8 cellular contexts compared by ENCODE assay signal in the genomic region with DNA sequence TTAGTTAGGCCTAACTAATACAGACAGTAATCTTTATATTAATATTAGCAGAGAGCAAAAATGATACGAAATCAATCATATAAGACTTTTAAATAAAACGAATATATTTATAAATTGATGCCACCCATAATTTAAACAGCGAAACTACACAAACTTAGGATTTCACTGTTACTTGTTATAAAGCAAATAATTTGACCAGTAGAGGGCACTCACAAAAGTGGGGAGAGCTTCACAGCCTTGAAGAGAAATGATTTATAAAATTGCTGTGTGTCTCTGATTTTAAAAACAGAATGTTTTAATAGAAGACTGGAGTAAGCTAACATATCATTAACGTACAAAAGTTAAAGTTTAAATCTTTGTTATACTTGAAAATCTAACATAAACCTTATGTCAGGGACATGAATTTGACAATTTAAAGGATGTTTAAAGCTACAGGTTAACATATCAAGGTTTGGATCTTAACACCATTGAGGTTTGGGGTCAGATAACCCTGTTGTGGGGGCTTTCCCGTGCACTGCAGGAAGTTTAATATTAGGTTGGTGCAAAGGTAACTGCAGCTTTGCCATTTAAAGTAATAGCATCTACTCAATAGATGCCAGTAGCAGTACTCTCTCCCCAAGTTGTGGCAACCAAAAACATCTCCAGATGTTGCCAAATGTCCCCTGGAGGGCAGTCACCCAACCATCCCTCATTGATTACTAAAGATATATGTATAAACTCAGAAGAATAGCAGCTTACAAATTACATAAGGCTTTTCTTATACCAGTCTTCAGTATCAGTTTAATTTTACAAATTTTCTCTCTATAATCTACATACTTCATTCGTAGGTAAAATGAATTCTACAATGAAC. TPM values are rescaled to one million over a fixed set of nuclear protein-coding genes. Genes with fewer than 3 reads are reported as not detected.
DNase-seq lines count a peak whose midpoint lies in the region; ATAC-seq and TF ChIP-seq lines count a peak whose summit lies in the region.

No MANE protein-coding gene starts in this region.

- peaks cover 57% of the 10 kb centered on the region for H3K36me3 ChIP-seq in OCI-LY1 (ENCODE audit: insufficient read depth, low read length)
- H3K36me3 ChIP-seq in colonic mucosa, result no peaks in the 10 kb centered on the region
- H3K36me3 ChIP-seq in neuronal stem cell (replicated peaks in 1 of 2; ENCODE audit: control insufficient read depth in 2 of 2, insufficient read depth in 2 of 2, low read length in 2 of 2), result peaks cover 2 to 42% of the 10 kb centered on the region in 2 donors

- H3K79me2 ChIP-seq in OCI-LY1 (ENCODE audit: insufficient read depth, low read length), result peaks cover 25% of the 10 kb centered on the region; the same call in 1 of the 2 replicates

- H3K9ac ChIP-seq in OCI-LY1 (ENCODE audit: low read length), result no peak overlapping the region
- no peak overlapping the region for H3K9ac ChIP-seq in colonic mucosa (ENCODE audit: low read depth in 2 of 2, low read length in 2 of 2)
- H3K9ac ChIP-seq in neuronal stem cell (ENCODE audit: low read depth, low read length, poor library complexity), result no peak overlapping the region

- DNase-seq in activated T-cell treated with anti-CD3 and anti-CD28 coated beads, Interleukin-2, amount 50 U/mL, for 4 hours, result no peak
- DNase-seq in activated T-cell treated with anti-CD3 and anti-CD28 coated beads, Interleukin-2, amount 50 U/mL, for 48 hours, result no peak
- peak; percentile 47 for DNase-seq in HFFc6
- DNase-seq in colonic mucosa, result no peak
- peak; percentile 46 for DNase-seq in midbrain (lab: John Stamatoyannopoulos, UW)
- no peak for DNase-seq in neuronal stem cell (ENCODE audit: low spot score)
- no peak for DNase-seq in cerebellar nuclear complex (lab: John Stamatoyannopoulos, UW)

- peak; percentile 52 to 63 for ATAC-seq in activated T-cell treated with anti-CD3 and anti-CD28 coated beads, Interleukin-2, amount 50 U/mL, for 4 hours

- H2BK15ac ChIP-seq in neuronal stem cell (ENCODE audit: low read length), result no peak overlapping the region

- H3K9me3 Mint-ChIP-seq in activated T-cell treated with anti-CD3 and anti-CD28 coated beads, Interleukin-2, amount 50 U/mL, for 4 hours, result no peaks in the 10 kb centered on the region
- H3K9me3 Mint-ChIP-seq in HFFc6, result no peaks in the 10 kb centered on the region

- H3K4me1 ChIP-seq in OCI-LY1 (ENCODE audit: insufficient read depth, low read length, severe bottlenecking) (peaks cover 8% of the 10 kb centered on the region), colonic mucosa (no peaks in the 10 kb centered on the region), neuronal stem cell (ENCODE audit: control insufficient read depth in 2 of 2, insufficient read depth in 1 of 2, low read depth in 1 of 2, low read length in 2 of 2) (no peaks in the 10 kb centered on the region)

- no CpG with 5 or more reads among the region's 6 CpGs for WGBS in neuronal stem cell (ENCODE audit: extremely low coverage in 2 of 2, insufficient read length in 2 of 2, insufficient replicate concordance in 1 of 2), 2 donors

- H3K36me3 Mint-ChIP-seq in activated T-cell treated with anti-CD3 and anti-CD28 coated beads, Interleukin-2, amount 50 U/mL, for 4 hours (ENCODE audit: insufficient read depth), result peaks cover 38% of the 10 kb centered on the region
- peaks cover 9% of the 10 kb centered on the region for H3K36me3 Mint-ChIP-seq in HFFc6 (ENCODE audit: low read depth)

- H2AK5ac ChIP-seq in neuronal stem cell (ENCODE audit: low read depth, low read length), result no peak overlapping the region

- no peaks in the 10 kb centered on the region for H3K79me1 ChIP-seq in neuronal stem cell (ENCODE audit: low read depth, low read length)

- 0 out of 2 replicates have a peak overlapping the region, but pooled peaks have one; percentile 9 for H3K27ac Mint-ChIP-seq in HFFc6

- H2BK120ac ChIP-seq in neuronal stem cell (ENCODE audit: low read depth, low read length), result no peak overlapping the region

- no peak overlapping the region for H2BK5ac ChIP-seq in neuronal stem cell (ENCODE audit: low read length)

- H2AFZ ChIP-seq in OCI-LY1 (ENCODE audit: low read length) (no peak overlapping the region), neuronal stem cell (ENCODE audit: low read length) (no peak overlapping the region)

- no peaks in the 10 kb centered on the region; the same call in 1 of the 2 replicates for H4K20me1 ChIP-seq in OCI-LY1 (ENCODE audit: insufficient read depth, low read length)

- peak overlapping the region; percentile 13; the same call in 1 of the 2 replicates for H3K4me2 ChIP-seq in OCI-LY1 (ENCODE audit: low read length)
- H3K4me2 ChIP-seq in neuronal stem cell (ENCODE audit: insufficient read depth, low read length, poor library complexity, severe bottlenecking), result no peak overlapping the region

- H3K4me1 Mint-ChIP-seq in activated T-cell treated with anti-CD3 and anti-CD28 coated beads, Interleukin-2, amount 50 U/mL, for 4 hours (ENCODE audit: low read depth), result peaks cover 30% of the 10 kb centered on the region
- H3K4me1 Mint-ChIP-seq in HFFc6 (ENCODE audit: low read depth), result peaks cover 38% of the 10 kb centered on the region

- TF ChIP-seq CTCF in HFFc6 (IDR thresholded peaks at IDR 0.05) (peak; percentile 89), OCI-LY1 (IDR thresholded peaks at IDR 0.05; ENCODE audit: low read length) (peak; percentile 72), colonic mucosa (IDR thresholded peaks at IDR 0.05) (peak; percentile 51)

- no peak overlapping the region for H2BK12ac ChIP-seq in neuronal stem cell (ENCODE audit: low read length)

- H3K23ac ChIP-seq in neuronal stem cell (ENCODE audit: low read depth, low read length, poor library complexity), result no peak overlapping the region

- H3K4ac ChIP-seq in neuronal stem cell (ENCODE audit: low read length), result no peak overlapping the region

- no peak overlapping the region for H3K18ac ChIP-seq in neuronal stem cell (ENCODE audit: low read length)

- no peak overlapping the region for H3K4me3 ChIP-seq in OCI-LY1 (ENCODE audit: low read depth, low read length, poor library complexity, severe bottlenecking)
- H3K4me3 ChIP-seq in colonic mucosa, result no peak overlapping the region
- H3K4me3 ChIP-seq in neuronal stem cell (ENCODE audit: low read length in 2 of 2), result no peak overlapping the region

- 0 out of 2 replicates have a peak, but pooled peaks cover 7% of the 10 kb centered on the region for H3F3A ChIP-seq in OCI-LY1 (ENCODE audit: insufficient read depth, low read length)

- H3K14ac ChIP-seq in neuronal stem cell (ENCODE audit: low read length), result no peak overlapping the region

- H3K4me3 Mint-ChIP-seq in activated T-cell treated with anti-CD3 and anti-CD28 coated beads, Interleukin-2, amount 50 U/mL, for 4 hours, result no peak overlapping the region
- no peak overlapping the region for H3K4me3 Mint-ChIP-seq in HFFc6

- H4K91ac ChIP-seq in neuronal stem cell (ENCODE audit: low read depth, low read length, poor library complexity), result no peak overlapping the region

- no peaks in the 10 kb centered on the region for H3K9me3 ChIP-seq in OCI-LY1 (ENCODE audit: low read length)
- H3K9me3 ChIP-seq in colonic mucosa, result no peaks in the 10 kb centered on the region
- H3K9me3 ChIP-seq in neuronal stem cell (replicated peaks in 1 of 2; ENCODE audit: control insufficient read depth in 2 of 2, insufficient read depth in 1 of 2, low read depth in 1 of 2, low read length in 2 of 2), result no peaks in the 10 kb centered on the region

- H3K27me3 ChIP-seq in OCI-LY1 (ENCODE audit: insufficient read depth, low read length) (no peaks in the 10 kb centered on the region), colonic mucosa (no peaks in the 10 kb centered on the region), neuronal stem cell (ENCODE audit: control insufficient read depth in 3 of 3, insufficient read depth in 3 of 3, low read depth in 1 of 3, low read length in 3 of 3) (no peaks in the 10 kb centered on the region)

- H3K9me2 ChIP-seq in OCI-LY1 (ENCODE audit: low read depth, low read length), result no peaks in the 10 kb centered on the region

- H4K8ac ChIP-seq in neuronal stem cell (ENCODE audit: low read depth, low read length), result no peak overlapping the region

- H3K27ac ChIP-seq in OCI-LY1 (ENCODE audit: low read depth, low read length, poor library complexity, severe bottlenecking) (peak overlapping the region; percentile 6), colonic mucosa (no peak overlapping the region), neuronal stem cell (replicated peaks; ENCODE audit: low read length) (no peak overlapping the region)

- intact Hi-C loops in colonic mucosa (cut with DNase I), result loop anchor here (10.0 kb wide), 1 partner anchor 83 kb away; no protein-coding TSS in a partner anchor

- H3K27me3 Mint-ChIP-seq in activated T-cell treated with anti-CD3 and anti-CD28 coated beads, Interleukin-2, amount 50 U/mL, for 4 hours (ENCODE audit: low read depth), result no peaks in the 10 kb centered on the region
- H3K27me3 Mint-ChIP-seq in HFFc6 (ENCODE audit: insufficient read depth), result no peaks in the 10 kb centered on the region

RNA-seq across cellular contexts. Expression of a gene that starts 9.3 kb away (rescaled TPM):
- total RNA-seq in activated T-cell treated with anti-CD3 and anti-CD28 coated beads, Interleukin-2, amount 50 U/mL, for 4 hours, result 10 to 100 TPM; 15.4 to 18.3 (median 16.5) TPM
- total RNA-seq in HFFc6 (2021; fragmentation: NEBNext Ultra II Directional; extraction: Animal tissue kit (Norgen Biotek cat#: 25700)), result 10 to 100 TPM; 15.9 to 20.5 (median 18.0) TPM
- total RNA-seq in colonic mucosa, result 10 to 100 TPM; 53.8 to 84.4 TPM
- 36.2 TPM for polyA plus RNA-seq in neuronal stem cell (2013, experiment 1 of 2)
- 39.9 TPM for polyA plus RNA-seq in neuronal stem cell (2013, experiment 2 of 2)

RNA-seq across cellular contexts. Expression of a gene that starts 46.4 kb away (rescaled TPM):
- 10 to 100 TPM; 10.5 to 11.7 (median 11.4) TPM for total RNA-seq in activated T-cell treated with anti-CD3 and anti-CD28 coated beads, Interleukin-2, amount 50 U/mL, for 4 hours
- 10 to 100 TPM; 19.1 to 29.2 (median 25.7) TPM for total RNA-seq in HFFc6 (2021; fragmentation: NEBNext Ultra II Directional; extraction: Animal tissue kit (Norgen Biotek cat#: 25700))
- total RNA-seq in colonic mucosa, result 10 to 100 TPM; 10.5 to 13.7 TPM
- 31.5 TPM for polyA plus RNA-seq in neuronal stem cell (2013, experiment 1 of 2)
- 31.0 TPM for polyA plus RNA-seq in neuronal stem cell (2013, experiment 2 of 2)

RNA-seq across cellular contexts. Expression of a gene that starts 46.4 kb away (rescaled TPM):
- not detected for total RNA-seq in activated T-cell treated with anti-CD3 and anti-CD28 coated beads, Interleukin-2, amount 50 U/mL, for 4 hours
- total RNA-seq in HFFc6 (2021; fragmentation: NEBNext Ultra II Directional; extraction: Animal tissue kit (Norgen Biotek cat#: 25700)), result under 1 TPM in 4 of 6 experiments, not detected in 2; 0.16 to 0.48 (median 0.30) TPM
- not detected for total RNA-seq in colonic mucosa
- 0.46 TPM for polyA plus RNA-seq in neuronal stem cell (2013, experiment 1 of 2)
- polyA plus RNA-seq in neuronal stem cell (2013, experiment 2 of 2), result 0.40 TPM

Comparison
In these comparisons a context has a peak if more than half of its experiments do, and no peak if none do; other contexts are left out.
1. DNase-seq: peak in HFFc6 (single experiment) and midbrain (single experiment); none in activated T-cell treated with anti-CD3 and anti-CD28 coated beads, Interleukin-2, amount 50 U/mL, for 4 hours (single experiment), activated T-cell treated with anti-CD3 and anti-CD28 coated beads, Interleukin-2, amount 50 U/mL, for 48 hours (0 of 2), colonic mucosa (single experiment), neuronal stem cell (single experiment) and cerebellar nuclear complex (0 of 2).
2. Peak in every context shown above with its lines, with median percentiles within 50 percentile points of each other: CTCF ChIP-seq.